ENCODE assay signal across 8 cellular contexts in genomic region chr13:99322297-99323103, GRCh38. TPM values are rescaled to one million over a fixed set of nuclear protein-coding genes. Genes with fewer than 3 reads are reported as not detected.
A peak's percentile ranks its signal among the peaks of the same experiment; 100 is the strongest.
DNase-seq lines count a peak whose midpoint lies in the region; ATAC-seq and TF ChIP-seq lines count a peak whose summit lies in the region.

No MANE protein-coding gene starts in this region.

- H3K4me3 Mint-ChIP-seq in activated CD4-positive, alpha-beta T cell treated with anti-CD3 and anti-CD28 coated beads, Interleukin-2, amount 10 ng/mL, durations not matched to agents 24 days and 14 days, result peak overlapping the region; percentile 63
- no peak overlapping the region for H3K4me3 Mint-ChIP-seq in H9

- TF ChIP-seq POLR2A in heart left ventricle (IDR thresholded peaks at IDR 0.05) (no peak), uterus (IDR thresholded peaks at IDR 0.05) (no peak)

- no peak overlapping the region for H2BK5ac ChIP-seq in H9 (ENCODE audit: insufficient read length, low read length)

- no peaks in the 10 kb centered on the region for H3K27me3 Mint-ChIP-seq in activated CD4-positive, alpha-beta T cell treated with anti-CD3 and anti-CD28 coated beads, Interleukin-2, amount 10 ng/mL, durations not matched to agents 24 days and 14 days
- H3K27me3 Mint-ChIP-seq in H9 (ENCODE audit: low read depth), result no peaks in the 10 kb centered on the region

- H2BK12ac ChIP-seq in H9 (ENCODE audit: insufficient read length, low read depth, low read length), result no peak overlapping the region

- no peak overlapping the region for H4K8ac ChIP-seq in H9 (replicated peaks; ENCODE audit: insufficient read length, low read depth, low read length)

- 78 to 86% (median 81%) methylated on average over 10 of the region's 10 CpGs for WGBS in heart left ventricle, 4 donors
- no CpG with 5 or more reads among the region's 10 CpGs for WGBS in H9 (ENCODE audit: extremely low coverage, insufficient read length, low lambda C conversion rate)

- peak overlapping the region in 6 of 12 donors; percentile 1 to 89 (median 12) for H3K27ac ChIP-seq in heart left ventricle
- peak overlapping the region; percentile 7 to 66 for H3K27ac ChIP-seq in uterus
- H3K27ac ChIP-seq in H9 (ENCODE audit: insufficient read length, low read depth, low read length), result no peak overlapping the region

- H3K27me3 ChIP-seq in heart left ventricle (no peaks in the 10 kb centered on the region), uterus (no peaks in the 10 kb centered on the region), H9 (ENCODE audit: insufficient read depth, low read length) (no peaks in the 10 kb centered on the region)

- H3K4ac ChIP-seq in H9 (ENCODE audit: low read depth, low read length), result no peak overlapping the region

- H3K4me3 ChIP-seq in heart left ventricle, result no peak overlapping the region
- no peak overlapping the region for H3K4me3 ChIP-seq in uterus

- no peak overlapping the region for H3K18ac ChIP-seq in H9 (ENCODE audit: insufficient read length, low read depth, low read length)

- no peak overlapping the region for H3K9ac ChIP-seq in H9 (ENCODE audit: extremely low read depth, insufficient read length, low read length)

- H3K4me2 ChIP-seq in H9 (ENCODE audit: insufficient read depth, insufficient read length, low read length), result no peak overlapping the region

- H3K9me3 ChIP-seq in heart left ventricle (no peaks in the 10 kb centered on the region), uterus (no peaks in the 10 kb centered on the region), H9 (ENCODE audit: control insufficient read depth, low read depth, low read length) (no peaks in the 10 kb centered on the region)

- H4K20me1 ChIP-seq in H9 (ENCODE audit: control insufficient read depth, insufficient read depth, insufficient read length), result no peaks in the 10 kb centered on the region

- H2AK5ac ChIP-seq in H9 (ENCODE audit: insufficient read length, low read length), result no peak overlapping the region

- peak overlapping the region; percentile 98 for H3K27ac Mint-ChIP-seq in activated CD4-positive, alpha-beta T cell treated with anti-CD3 and anti-CD28 coated beads, Interleukin-2, amount 10 ng/mL, durations not matched to agents 24 days and 14 days
- peak overlapping the region in 1 of 3 experiments; percentile 49; a peak in 1 of 7 replicates for H3K27ac Mint-ChIP-seq in H9

- H3K36me3 Mint-ChIP-seq in activated CD4-positive, alpha-beta T cell treated with anti-CD3 and anti-CD28 coated beads, Interleukin-2, amount 10 ng/mL, durations not matched to agents 24 days and 14 days (ENCODE audit: low read depth), result peaks cover 37% of the 10 kb centered on the region
- H3K36me3 Mint-ChIP-seq in H9 (ENCODE audit: insufficient read depth in 1 of 3, low read depth in 3 of 3), result peaks cover 3 to 21% (median 15%) of the 10 kb centered on the region in 3 experiments; a peak in 6 of 7 replicates

- H3K23ac ChIP-seq in H9 (ENCODE audit: insufficient read length, low read depth, low read length), result no peak overlapping the region

- H3K79me2 ChIP-seq in H9 (ENCODE audit: insufficient read depth, low read length), result no peaks in the 10 kb centered on the region

- peak; percentile 91 for DNase-seq in EH (ENCODE audit: low read depth)
- DNase-seq in activated CD4-positive, alpha-beta T cell treated with anti-CD3 and anti-CD28 coated beads, Interleukin-2, amount 10 ng/mL, durations not matched to agents 24 days and 14 days, result peak; percentile 81
- no peak for DNase-seq in heart left ventricle
- DNase-seq in uterus, result no peak
- no peak for DNase-seq in H9
- DNase-seq in iPS-NIHi11 (ENCODE audit: low spot score), result no peak

- intact Hi-C loops in activated CD4-positive, alpha-beta T cell treated with anti-CD3 and anti-CD28 coated beads, Interleukin-2, amount 10 ng/mL, durations not matched to agents 24 days and 14 days (cut with micrococcal nuclease), result loop anchor here (1.0 to 5.0 kb wide), 12 partner anchors 8 to 236 kb away; partner anchors contain the start of gene GPR18
- intact Hi-C loops in heart left ventricle (cut with DNase I), result no loop called here
- intact Hi-C loops in uterus (cut with DNase I; ENCODE audit: low total_unique reads), result no loop called here

- no peak overlapping the region for H3K56ac ChIP-seq in H9 (ENCODE audit: insufficient read length, low read depth, low read length)

- no peak overlapping the region for H2BK120ac ChIP-seq in H9 (ENCODE audit: low read depth, low read length, poor library complexity, severe bottlenecking)

- H3K23me2 ChIP-seq in H9 (ENCODE audit: insufficient read length, low read depth, low read length, poor library complexity, severe bottlenecking), result no peaks in the 10 kb centered on the region

- no peak for TF ChIP-seq CTCF in heart left ventricle (IDR thresholded peaks at IDR 0.05)
- TF ChIP-seq CTCF in uterus (IDR thresholded peaks at IDR 0.05), result no peak
- no peak for TF ChIP-seq CTCF in H9 (conservative IDR thresholded peaks at IDR 0.05)

- H3K4me1 ChIP-seq in heart left ventricle, result peaks cover 0 to 71% (median 5%) of the 10 kb centered on the region in 12 donors
- no peaks in the 10 kb centered on the region for H3K4me1 ChIP-seq in uterus
- no peaks in the 10 kb centered on the region for H3K4me1 ChIP-seq in H9 (ENCODE audit: insufficient read depth, low read length)

- H3K14ac ChIP-seq in H9 (ENCODE audit: insufficient read depth, low read length), result no peak overlapping the region

- peaks cover 59% of the 10 kb centered on the region for H3K4me1 Mint-ChIP-seq in activated CD4-positive, alpha-beta T cell treated with anti-CD3 and anti-CD28 coated beads, Interleukin-2, amount 10 ng/mL, durations not matched to agents 24 days and 14 days
- no peaks in the 10 kb centered on the region for H3K4me1 Mint-ChIP-seq in H9

- ATAC-seq in GM19468 (IDR thresholded peaks at IDR 0.05; ENCODE audit: extremely low read depth, unreplicated experiment) (peak; percentile 93), HG03521 (IDR thresholded peaks at IDR 0.05; ENCODE audit: unreplicated experiment) (peak; percentile 73), heart left ventricle (peak in 3 of 4 donors; percentile 66 to 82 (median 77))

- no peak overlapping the region for H2BK20ac ChIP-seq in H9 (ENCODE audit: low read depth, low read length, poor library complexity, severe bottlenecking)

- no peak overlapping the region for H2BK15ac ChIP-seq in H9 (ENCODE audit: low read depth, low read length)

- no peak overlapping the region for H4K91ac ChIP-seq in H9 (ENCODE audit: insufficient read length, low read depth, low read length)

- no peak overlapping the region for H3T11ph ChIP-seq in H9 (ENCODE audit: low read length)

- no peak overlapping the region for H2AFZ ChIP-seq in H9 (ENCODE audit: low read length)

- H4K5ac ChIP-seq in H9 (ENCODE audit: insufficient read length, low read depth, low read length), result no peak overlapping the region

- no peaks in the 10 kb centered on the region for H3K9me3 Mint-ChIP-seq in activated CD4-positive, alpha-beta T cell treated with anti-CD3 and anti-CD28 coated beads, Interleukin-2, amount 10 ng/mL, durations not matched to agents 24 days and 14 days
- no peaks in the 10 kb centered on the region for H3K9me3 Mint-ChIP-seq in H9

- peaks cover 0 to 52% (median 14%) of the 10 kb centered on the region in 9 donors for H3K36me3 ChIP-seq in heart left ventricle
- H3K36me3 ChIP-seq in uterus, result no peaks in the 10 kb centered on the region

- no peaks in the 10 kb centered on the region for H3K79me1 ChIP-seq in H9 (ENCODE audit: insufficient read depth, low read depth, low read length, poor library complexity, severe bottlenecking)

RNA-seq across cellular contexts. Expression of gene GPR183, which starts 15.3 kb away (rescaled TPM):
- total RNA-seq in activated CD4-positive, alpha-beta T cell treated with anti-CD3 and anti-CD28 coated beads, Interleukin-2, amount 10 ng/mL, durations not matched to agents 24 days and 14 days, result 36.8 and 37.1 TPM in 2 replicates
- total RNA-seq in heart left ventricle (1 to 10 TPM in 7 of 9 donors, under 1 TPM in 2; 0.69 to 7.6 (median 1.5) TPM), uterus (10 to 100 TPM in 1 of 4 donors, 1 to 10 TPM in 3; 2.0 to 10.8 (median 3.8) TPM), H9 (2021) (not detected in 2 replicates)
- polyA plus RNA-seq in heart left ventricle, result 1 to 10 TPM in 1 of 2 donors, under 1 TPM in 1; 0.72 to 2.7 TPM

Comparison
In these comparisons a context has a peak if more than half of its experiments do, and no peak if none do; other contexts are left out.
1. DNase-seq: peak in EH (single experiment) and activated CD4-positive, alpha-beta T cell treated with anti-CD3 and anti-CD28 coated beads, Interleukin-2, amount 10 ng/mL, durations not matched to agents 24 days and 14 days (single experiment); none in heart left ventricle (0 of 5), uterus (0 of 2), H9 (single experiment) and iPS-NIHi11 (single experiment).
2. Peak in every context shown above with its lines, with median percentiles within 50 percentile points of each other: ATAC-seq.